Comparison of ENCODE assay signal across 8 cellular contexts in genomic region chr5:69234457-69235268, GRCh38. TPM values are rescaled to one million over a fixed set of nuclear protein-coding genes. Genes with fewer than 3 reads are reported as not detected.
A peak's percentile ranks its signal among the peaks of the same experiment; 100 is the strongest.
DNase-seq lines count a peak whose midpoint lies in the region; ATAC-seq and TF ChIP-seq lines count a peak whose summit lies in the region.

Gene CDK7, plus strand, starts transcription at chr5:69234886. Its CDS starts 90 bp downstream, at chr5:69234976.

- H3K9me3 Mint-ChIP-seq in activated T-cell treated with anti-CD3 and anti-CD28 coated beads, Interleukin-2, amount 50 U/mL, for 24 hours: no peaks in the 10 kb centered on the region

- no peaks in the 10 kb centered on the region for H3K9me3 ChIP-seq in esophagus (ENCODE audit: control insufficient read depth in 2 of 2, insufficient read depth in 1 of 2, low read depth in 1 of 2, low read length in 1 of 2)
- H3K9me3 ChIP-seq in mucosa of stomach (ENCODE audit: control insufficient read depth, low read length): no peaks in the 10 kb centered on the region

- DNase-seq in DMS153 treated with DMSO at 0.1 percent for 48 hours (lab: John Stamatoyannopoulos, UW; ENCODE audit: unreplicated experiment) (peak; percentile 53), KBM-7 (peak; percentile 94)
- DNase-seq in activated T-cell treated with anti-CD3 and anti-CD28 coated beads, Interleukin-2, amount 50 U/mL, for 24 hours: peak; percentile 92
- peak; percentile 83 to 85 for DNase-seq in stimulated activated CD8-positive, alpha-beta memory T cell treated with anti-CD3 and anti-CD28 coated beads, Interleukin-7, amount 100 ng/mL, for 1 hour (ENCODE audit: low read depth in 2 of 2)

- H3K4me1 ChIP-seq in esophagus (ENCODE audit: control insufficient read depth in 2 of 2, insufficient read depth in 2 of 2, low read length in 1 of 2) (peaks cover 0 to 3% of the 10 kb centered on the region in 2 donors), mucosa of stomach (ENCODE audit: control insufficient read depth, insufficient read depth, low read length) (peaks cover 11% of the 10 kb centered on the region)

- H3K27me3 ChIP-seq in esophagus (ENCODE audit: control insufficient read depth in 1 of 2, insufficient read depth in 2 of 2, low read length in 2 of 2) (no peaks in the 10 kb centered on the region), mucosa of stomach (ENCODE audit: control insufficient read depth, insufficient read depth, low read length) (no peaks in the 10 kb centered on the region)

- H3K4me3 ChIP-seq in esophagus (ENCODE audit: low read depth in 1 of 2, low read length in 2 of 2): peak within 1 kb of the TSS; percentile 82 to 85
- H3K4me3 ChIP-seq in mucosa of stomach (ENCODE audit: low read length): peak within 1 kb of the TSS; percentile 76

- H3K27ac ChIP-seq in esophagus (ENCODE audit: low read depth in 2 of 2, low read length in 1 of 2): peak within 1 kb of the TSS; percentile 79 to 96

- no peaks in the 10 kb centered on the region for H3K36me3 ChIP-seq in esophagus (ENCODE audit: control insufficient read depth in 2 of 2, insufficient read depth in 2 of 2, low read length in 1 of 2)
- H3K36me3 ChIP-seq in mucosa of stomach (ENCODE audit: control insufficient read depth, insufficient read depth, low read length): no peaks in the 10 kb centered on the region

- peaks cover 50% of the 10 kb centered on the region for H3K36me3 Mint-ChIP-seq in activated T-cell treated with anti-CD3 and anti-CD28 coated beads, Interleukin-2, amount 50 U/mL, for 24 hours (ENCODE audit: low read depth)

- H3K4me3 Mint-ChIP-seq in activated T-cell treated with anti-CD3 and anti-CD28 coated beads, Interleukin-2, amount 50 U/mL, for 24 hours: peak within 1 kb of the TSS; percentile 97

- in situ Hi-C loops in KBM-7 (cut with MboI; ENCODE audit: low pct_unique_long_range_greater_than_20kb, low sequenced_read_pairs): no loop called here

- 0% methylated on average over 49 of the region's 49 CpGs for WGBS in esophagus, 2 donors

- peaks cover 41% of the 10 kb centered on the region for H3K4me1 Mint-ChIP-seq in activated T-cell treated with anti-CD3 and anti-CD28 coated beads, Interleukin-2, amount 50 U/mL, for 24 hours (ENCODE audit: low read depth)

- peak within 1 kb of the TSS; percentile 96 for H3K27ac Mint-ChIP-seq in activated T-cell treated with anti-CD3 and anti-CD28 coated beads, Interleukin-2, amount 50 U/mL, for 24 hours

- H3K27me3 Mint-ChIP-seq in activated T-cell treated with anti-CD3 and anti-CD28 coated beads, Interleukin-2, amount 50 U/mL, for 24 hours: no peaks in the 10 kb centered on the region

- peak; percentile 98 for ATAC-seq in GM21717 (IDR thresholded peaks at IDR 0.05; ENCODE audit: unreplicated experiment)

- H3K9ac ChIP-seq in mucosa of stomach (ENCODE audit: low read length): peak within 1 kb of the TSS; percentile 87

TF ChIP-seq in PFSK-1, 5 proteins besides CTCF, POLR2A, EP300 and RAD21:
- peak; percentile 62 for TF ChIP-seq FOXP2 (optimal IDR thresholded peaks at IDR 0.05; ENCODE audit: borderline replicate concordance, extremely low read depth, extremely low read length, insufficient read depth)
- no peak for TF ChIP-seq TAF1 (IDR thresholded peaks at IDR 0.05; ENCODE audit: borderline replicate concordance, insufficient read depth, low read length)
- peak; percentile 81 for TF ChIP-seq POLR2AphosphoS5 (IDR thresholded peaks at IDR 0.05; ENCODE audit: low read depth, low read length)
- peak; percentile 80; the same call in 1 of the 2 replicates for TF ChIP-seq SIN3A (IDR thresholded peaks at IDR 0.05; ENCODE audit: borderline replicate concordance, insufficient read depth, low read length)

RNA-seq across cellular contexts. Expression of gene CDK7, which starts in this region (rescaled TPM):
- polyA plus RNA-seq in PFSK-1 (2012; ENCODE audit: insufficient read length, low read depth): 24.2 TPM
- 10 to 100 TPM; 37.4 to 52.5 TPM for polyA plus RNA-seq in esophagus

Comparison
In these comparisons a context has a peak if more than half of its experiments do, and no peak if none do; other contexts are left out.
1. Peak in every context shown above with its lines: DNase-seq, ATAC-seq, H3K4me3 ChIP-seq and H3K27ac ChIP-seq.